ENCODE assay signal across 19 cellular contexts in the genomic region with DNA sequence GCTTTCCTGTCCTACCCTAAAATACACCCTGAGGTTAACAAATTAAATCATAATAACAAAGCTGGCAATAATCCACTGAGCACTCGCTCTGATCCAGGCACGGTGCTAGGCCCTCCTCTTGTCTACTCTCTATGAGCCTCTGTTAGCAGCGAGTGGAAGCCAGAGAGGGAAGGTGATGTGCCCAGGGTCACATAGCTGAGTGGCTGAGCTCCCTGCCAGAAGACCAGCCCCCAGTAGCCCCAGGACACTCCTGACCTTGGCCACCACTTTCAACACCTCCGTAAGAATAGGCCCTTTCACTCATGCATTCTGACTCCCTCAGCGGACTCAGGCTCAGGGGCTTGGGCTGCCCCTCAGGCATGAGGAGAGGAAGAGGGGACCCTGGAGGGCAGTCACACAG.
"Had no signal": no experiment of that assay in that cellular context is flagged by ENCODE, and none has a peak within 500 bp of the region (broad histone marks: within the 10 kb centered on the region; RNA-seq: fewer than 3 reads in every experiment).

No MANE protein-coding gene starts in this region.

- H3K9me3 ChIP-seq: spleen, thoracic aorta, uterus had no signal

- H3K4me3 ChIP-seq: coronary artery, lung, spleen, thoracic aorta, uterus had no signal

- H3K4me1 ChIP-seq: uterus had no signal

- ATAC-seq: esophagus mucosa; natural killer cell treated with Interleukin-12 subunit alpha and Interleukin-12 subunit beta and Interleukin-15 and Interleukin-18, amount 100 ng/mL, for 72 hours; sciatic nerve; stimulated activated naive B cell treated with anti-CD40 and anti-IgM and Interleukin-4, amounts not matched to agents 10 μg/mL and 1 μg/mL and 100 μg/mL, for 72 hours; stimulated activated naive CD8-positive, alpha-beta T cell treated with anti-CD3 and anti-CD28 coated beads, Interleukin-15, amount 100 ng/mL, for 72 hours had no signal

- H3K9me3 Mint-ChIP-seq: natural killer cell treated with Interleukin-12 subunit alpha and Interleukin-12 subunit beta and Interleukin-15 and Interleukin-18, amount 100 ng/mL, for 72 hours; stimulated activated naive B cell treated with anti-CD40 and anti-IgM and Interleukin-4, amounts not matched to agents 10 μg/mL and 1 μg/mL and 100 μg/mL, for 72 hours; stimulated activated naive CD8-positive, alpha-beta T cell treated with anti-CD3 and anti-CD28 coated beads, Interleukin-15, amount 100 ng/mL, for 72 hours; type B pancreatic cell had no signal

- H3K27ac ChIP-seq: coronary artery, thoracic aorta, uterus had no signal

- H3K27ac Mint-ChIP-seq: natural killer cell treated with Interleukin-12 subunit alpha and Interleukin-12 subunit beta and Interleukin-15 and Interleukin-18, amount 100 ng/mL, for 72 hours; stimulated activated naive B cell treated with anti-CD40 and anti-IgM and Interleukin-4, amounts not matched to agents 10 μg/mL and 1 μg/mL and 100 μg/mL, for 72 hours; stimulated activated naive CD8-positive, alpha-beta T cell treated with anti-CD3 and anti-CD28 coated beads, Interleukin-15, amount 100 ng/mL, for 72 hours; type B pancreatic cell had no signal

- DNase-seq: effector CD8-positive, alpha-beta T cell; islet precursor cell; mesenchymal stem cell; midbrain; spleen; stimulated activated CD4-positive, alpha-beta T cell treated with anti-CD3 and anti-CD28 coated beads, Interleukin-15, amount 100 ng/mL, for 24 hours; stimulated activated CD4-positive, alpha-beta T cell treated with anti-CD3 and anti-CD28 coated beads, Interleukin-1b, Interleukin-23, amount 100 ng/mL, for 48 hours; stimulated activated CD4-positive, alpha-beta T cell treated with anti-CD3 and anti-CD28 coated beads, Interleukin-4, amount 100 ng/mL, for 24 hours; stimulated activated naive B cell treated with anti-CD40 and anti-IgM and Interleukin-4, amounts not matched to agents 10 μg/mL and 1 μg/mL and 100 μg/mL, for 72 hours; stimulated activated naive CD8-positive, alpha-beta T cell treated with anti-CD3 and anti-CD28 coated beads, Interleukin-15, amount 100 ng/mL, for 72 hours; substantia nigra; uterus had no signal

- H3K27me3 ChIP-seq: uterus had no signal

- H3K4me1 Mint-ChIP-seq: stimulated activated naive B cell treated with anti-CD40 and anti-IgM and Interleukin-4, amounts not matched to agents 10 μg/mL and 1 μg/mL and 100 μg/mL, for 72 hours had no signal

- H3K36me3 Mint-ChIP-seq: natural killer cell treated with Interleukin-12 subunit alpha and Interleukin-12 subunit beta and Interleukin-15 and Interleukin-18, amount 100 ng/mL, for 72 hours; type B pancreatic cell had no signal

- H3K4me3 Mint-ChIP-seq: natural killer cell treated with Interleukin-12 subunit alpha and Interleukin-12 subunit beta and Interleukin-15 and Interleukin-18, amount 100 ng/mL, for 72 hours; stimulated activated naive B cell treated with anti-CD40 and anti-IgM and Interleukin-4, amounts not matched to agents 10 μg/mL and 1 μg/mL and 100 μg/mL, for 72 hours; stimulated activated naive CD8-positive, alpha-beta T cell treated with anti-CD3 and anti-CD28 coated beads, Interleukin-15, amount 100 ng/mL, for 72 hours; type B pancreatic cell had no signal

- H3K36me3 ChIP-seq: spleen, thoracic aorta, uterus had no signal
